1 cellular context compared by ENCODE assay signal in the genomic region with DNA sequence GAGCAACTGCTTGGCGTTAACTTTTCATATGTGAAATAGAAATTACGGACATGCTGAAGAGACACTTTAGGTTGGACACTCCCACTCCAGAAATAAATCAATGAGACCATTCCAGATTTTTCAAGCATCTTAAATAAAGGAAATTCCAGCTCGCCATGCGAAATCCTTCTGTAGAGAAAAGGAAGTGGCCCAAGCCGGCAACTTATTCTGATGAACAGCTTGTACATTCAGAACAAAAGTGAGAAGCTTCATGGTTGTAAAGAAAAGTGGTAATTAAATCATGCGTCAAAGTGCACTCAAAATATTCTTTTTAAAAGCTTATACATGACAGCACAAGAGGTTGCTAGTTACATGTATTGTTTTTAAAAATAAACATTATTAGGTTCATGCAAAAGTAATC.
TF ChIP-seq lines count a peak whose summit lies in the region.

No MANE protein-coding gene starts in this region.

TF ChIP-seq in IMR-90, 13 proteins besides CTCF, POLR2A, EP300 and RAD21:
- TF ChIP-seq RCOR1 (IDR thresholded peaks at IDR 0.05; ENCODE audit: insufficient replicate concordance, low read length) (no peak), CHD1 (IDR thresholded peaks at IDR 0.05; ENCODE audit: low read depth, low read length) (no peak), MAZ (IDR thresholded peaks at IDR 0.05; ENCODE audit: borderline replicate concordance, low read depth, low read length) (no peak), NFE2L2 (IDR thresholded peaks at IDR 0.05; ENCODE audit: low read depth, low read length) (no peak), RFX5 (IDR thresholded peaks at IDR 0.05; ENCODE audit: low read depth, low read length) (no peak)
- TF ChIP-seq, protein P1, sequence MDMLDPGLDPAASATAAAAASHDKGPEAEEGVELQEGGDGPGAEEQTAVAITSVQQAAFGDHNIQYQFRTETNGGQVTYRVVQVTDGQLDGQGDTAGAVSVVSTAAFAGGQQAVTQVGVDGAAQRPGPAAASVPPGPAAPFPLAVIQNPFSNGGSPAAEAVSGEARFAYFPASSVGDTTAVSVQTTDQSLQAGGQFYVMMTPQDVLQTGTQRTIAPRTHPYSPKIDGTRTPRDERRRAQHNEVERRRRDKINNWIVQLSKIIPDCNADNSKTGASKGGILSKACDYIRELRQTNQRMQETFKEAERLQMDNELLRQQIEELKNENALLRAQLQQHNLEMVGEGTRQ (IDR thresholded peaks at IDR 0.05; ENCODE audit: low read depth, low read length): no peak
